ENCODE assay signal across 18 cellular contexts in genomic region chr2:111957872-111958354, GRCh38. TPM values are rescaled to one million over a fixed set of nuclear protein-coding genes. Genes with fewer than 3 reads are reported as not detected.
DNase-seq lines count a peak whose midpoint lies in the region; ATAC-seq, FAIRE-seq and TF ChIP-seq lines count a peak whose summit lies in the region.
"Had no signal": no experiment of that assay in that cellular context is flagged by ENCODE, and none has a peak within 500 bp of the region (broad histone marks: within the 10 kb centered on the region; RNA-seq: fewer than 3 reads in every experiment).

No MANE protein-coding gene starts in this region.

- H3K27ac ChIP-seq in K562 (ENCODE audit: extremely low read depth, low read depth, low read length): no peak overlapping the region
- peak overlapping the region in 9 of 10 donors; percentile 34 to 72 (median 53) for H3K27ac ChIP-seq in heart right ventricle
- H3K27ac ChIP-seq in pancreas: no peak overlapping the region
- H3K27ac ChIP-seq in upper lobe of left lung: peak overlapping the region; percentile 37 to 80 (median 74)
- H3K27ac ChIP-seq: PC-9 had no signal

- TF ChIP-seq EP300 in K562 (IDR thresholded peaks at IDR 0.05; ENCODE audit: low read length): no peak
- peak in 2 of 4 donors; percentile 58 to 68 for TF ChIP-seq EP300 in upper lobe of left lung (IDR thresholded peaks at IDR 0.05)

- in situ Hi-C loops in K562 (cut with MboI): no loop called here

- TF ChIP-seq POLR2A in K562 (conservative IDR thresholded peaks at IDR 0.05) (no peak), upper lobe of left lung (IDR thresholded peaks at IDR 0.05) (peak in 1 of 4 donors; percentile 45)

- POLR2A ChIA-PET in K562 (lab: Yijun Ruan, JAX): interaction anchor here (0.7 to 1.1 kb wide), 2 partner anchors 9 to 657 kb away, joined by 3 read pairs; no protein-coding TSS in a partner anchor

- H3K79me2 ChIP-seq in K562 (ENCODE audit: control insufficient read depth, insufficient read depth, low read length): no peaks in the 10 kb centered on the region

- TF ChIP-seq RAD21 in K562 (CRISPR knock-in tag; conservative IDR thresholded peaks at IDR 0.05 in 1 of 2, IDR thresholded peaks at IDR 0.05 in 1 of 2): no peak

- ATAC-seq in K562 (peak; percentile 18; the same call in 2 of the 3 replicates), heart right ventricle (peak; percentile 33 to 90 (median 79)), pancreas (peak in 3 of 4 donors; percentile 14 to 50 (median 29)), upper lobe of left lung (ENCODE audit: low FRiP score in 2 of 2) (peak in 1 of 2 donors; percentile 86), HG02588 (IDR thresholded peaks at IDR 0.05; ENCODE audit: unreplicated experiment) (no peak)
- ATAC-seq: left colon, SK-N-SH treated with all-trans-retinoic acid at 6 μM for 48 hours had no signal

- H3K9ac ChIP-seq in K562 (ENCODE audit: insufficient read depth in 1 of 2, low read depth in 2 of 2, low read length in 2 of 2): no peak overlapping the region

- H3K27me3 ChIP-seq in K562 (ENCODE audit: control insufficient read depth in 2 of 2, insufficient read depth in 2 of 2, low read length in 2 of 2) (no peaks in the 10 kb centered on the region; a peak in 1 of 5 replicates), heart right ventricle (no peaks in the 10 kb centered on the region), pancreas (no peaks in the 10 kb centered on the region), upper lobe of left lung (no peaks in the 10 kb centered on the region)

- FAIRE-seq in K562 (lab: Jason Lieb, UNC): no peak
- no peak for FAIRE-seq in pancreas (lab: Jason Lieb, UNC)

- CTCF ChIA-PET in K562 (lab: Yijun Ruan, JAX; ENCODE audit: low intra/inter-chr PET ratio): no interaction called here

- H3K4me3 ChIP-seq in K562 (no peak overlapping the region), heart right ventricle (no peak overlapping the region), pancreas (no peak overlapping the region), upper lobe of left lung (no peak overlapping the region)
- H3K4me3 ChIP-seq: PC-9, skin epidermis had no signal

- no peaks in the 10 kb centered on the region for H3K9me3 ChIP-seq in K562 (replicated peaks; ENCODE audit: control insufficient read depth, insufficient read depth, low read depth, low read length)
- H3K9me3 ChIP-seq in heart right ventricle: no peaks in the 10 kb centered on the region
- no peaks in the 10 kb centered on the region for H3K9me3 ChIP-seq in pancreas
- H3K9me3 ChIP-seq in upper lobe of left lung: no peaks in the 10 kb centered on the region

- DNase-seq in K562 (ENCODE audit: extremely low read depth in 1 of 4, low spot score in 3 of 4) (no peak), heart right ventricle (no peak), pancreas (no peak), upper lobe of left lung (no peak), NCI-H774 (lab: John Stamatoyannopoulos, UW) (no peak), H4 (ENCODE audit: low spot score) (no peak)
- DNase-seq: activated CD8-positive, alpha-beta memory T cell treated with anti-CD3 and anti-CD28 coated beads, Interleukin-2, amount 50 U/mL, for 4 hours; activated effector memory CD4-positive, alpha-beta T cell treated with Interleukin-2 at 50 U/mL for 16 hours; DND-41; endodermal cell; Karpas-422; left colon; PC-9; stimulated activated CD8-positive, alpha-beta memory T cell treated with anti-CD3 and anti-CD28 coated beads, Interleukin-4, amount 100 ng/mL, for 48 hours; substantia nigra had no signal

- no peak overlapping the region for H2AFZ ChIP-seq in K562 (ENCODE audit: low read depth, low read length)
- H2AFZ ChIP-seq: PC-9 had no signal

- H3K4me2 ChIP-seq in K562 (ENCODE audit: insufficient read depth, low read length): no peak overlapping the region
- H3K4me2 ChIP-seq: PC-9 had no signal

- intact Hi-C loops in K562 (cut with micrococcal nuclease): no loop called here
- intact Hi-C loops in heart right ventricle (cut with DNase I): loop anchor here in 2 of 10 donors (5.0 to 10.0 kb wide), 2 partner anchors 51 to 53 kb away; no protein-coding TSS in a partner anchor
- intact Hi-C loops in pancreas (cut with DNase I): no loop called here

- WGBS in K562 (ENCODE audit: insufficient coverage, low coverage, missing lambda C conversion rate): 21% methylated on average over 6 of the region's 6 CpGs
- WGBS in heart right ventricle, 2 donors: 62 to 82% methylated on average over 6 of the region's 6 CpGs
- 88 to 89% methylated on average over 6 of the region's 6 CpGs for WGBS in pancreas, 2 donors
- 75 to 77% methylated on average over 6 of the region's 6 CpGs for WGBS in upper lobe of left lung, 2 donors

- H3K36me3 ChIP-seq in K562 (ENCODE audit: control insufficient read depth, insufficient read depth, low read length): no peaks in the 10 kb centered on the region
- peaks cover 0 to 6% (median 0%) of the 10 kb centered on the region in 9 donors for H3K36me3 ChIP-seq in heart right ventricle
- no peaks in the 10 kb centered on the region for H3K36me3 ChIP-seq in pancreas
- no peaks in the 10 kb centered on the region for H3K36me3 ChIP-seq in upper lobe of left lung

- BruUV-seq in K562 (replicated peaks; lab: Mats Ljungman, UMichigan): no TSS peak

- H3K9me1 ChIP-seq in K562 (ENCODE audit: control insufficient read depth, insufficient read depth, low read length): no peaks in the 10 kb centered on the region

- TF ChIP-seq CTCF in K562 (IDR thresholded peaks at IDR 0.05 in 2 of 3, conservative IDR thresholded peaks at IDR 0.05 in 1 of 3; ENCODE audit: insufficient read depth in 2 of 3, low read depth in 1 of 3, low read length in 3 of 3) (no peak), heart right ventricle (IDR thresholded peaks at IDR 0.05) (no peak), pancreas (IDR thresholded peaks at IDR 0.05) (no peak), upper lobe of left lung (IDR thresholded peaks at IDR 0.05) (no peak)

- H3K4me1 ChIP-seq in K562 (replicated peaks in 1 of 2; ENCODE audit: control insufficient read depth in 2 of 2, insufficient read depth in 2 of 2, low read length in 2 of 2) (peaks cover 0 to 2% of the 10 kb centered on the region in 2 experiments; a peak in 1 of 5 replicates), heart right ventricle (peaks cover 0 to 50% (median 22%) of the 10 kb centered on the region in 9 donors), pancreas (peaks cover 0 to 9% (median 6%) of the 10 kb centered on the region in 3 donors), upper lobe of left lung (peaks cover 0 to 12% (median 12%) of the 10 kb centered on the region in 4 donors)

- no peaks in the 10 kb centered on the region for H4K20me1 ChIP-seq in K562 (replicated peaks; ENCODE audit: control insufficient read depth, insufficient read depth, low read length)

TF ChIP-seq in K562, 482 proteins besides CTCF, POLR2A, EP300 and RAD21 (continues in another document):
- no peak for TF ChIP-seq SMAD4 (CRISPR knock-in tag; conservative IDR thresholded peaks at IDR 0.05)
- TF ChIP-seq DPF2 (IDR thresholded peaks at IDR 0.05): no peak
- TF ChIP-seq CAMTA2 (CRISPR knock-in tag; conservative IDR thresholded peaks at IDR 0.05): no peak
- no peak for TF ChIP-seq KDM5B (IDR thresholded peaks at IDR 0.05; ENCODE audit: insufficient replicate concordance, low read depth, low read length)
- no peak for TF ChIP-seq FOXJ3 (CRISPR knock-in tag; IDR thresholded peaks at IDR 0.05)
- TF ChIP-seq ZNF764 (CRISPR knock-in tag; IDR thresholded peaks at IDR 0.05; ENCODE audit: low read depth): no peak
- TF ChIP-seq CHAMP1 (IDR thresholded peaks at IDR 0.05): no peak
- no peak for TF ChIP-seq FOXP1 (CRISPR knock-in tag; IDR thresholded peaks at IDR 0.05)
- TF ChIP-seq ZNF347 (CRISPR knock-in tag; IDR thresholded peaks at IDR 0.05; ENCODE audit: low read depth): no peak

RNA-seq across cellular contexts. Expression of gene MERTK, which starts 59.5 kb away (rescaled TPM):
- total RNA-seq in K562 (2011; cell fraction: chromatin; rRNA removed; ENCODE audit: low replicate concordance): 5.8 and 6.9 TPM in 2 replicates
- total RNA-seq in K562 (2011; cell fraction: nucleolus; rRNA removed): 5.0 and 5.3 TPM in 2 replicates
- 4.0 and 4.7 TPM in 2 replicates for total RNA-seq in K562 (2011; cell fraction: nucleoplasm; rRNA removed)
- 0.82 and 1.1 TPM in 2 replicates for total RNA-seq in K562 (2014; rRNA removed)
- total RNA-seq in K562 (2014; rRNA removed; fragmentation: Illumina TruSeq; extraction: Trizol): 0.73 and 0.83 TPM in 2 replicates
- total RNA-seq in K562 (2015; rRNA removed; fragmentation: Illumina TruSeq; extraction: Trizol): 0.62 and 0.68 TPM in 2 replicates
- 1.1 and 1.4 TPM in 2 replicates for total RNA-seq in K562 (2021)
- polyA plus RNA-seq in K562 (2011; rRNA removed): 1.6 and 2.7 TPM in 2 replicates
- 1.7 and 2.3 TPM in 2 replicates for polyA plus RNA-seq in K562 (2011; cell fraction: cytosol; rRNA removed)
- polyA plus RNA-seq in K562 (2011; cell fraction: nucleus; rRNA removed): 2.4 and 3.4 TPM in 2 replicates
- 0.96 and 1.6 TPM in 2 replicates for polyA plus RNA-seq in K562 (2012)
- polyA plus RNA-seq in K562 (2014; fragmentation: Illumina TruSeq; extraction: Trizol): 0.93 and 1.2 TPM in 2 replicates
- polyA plus RNA-seq in K562 (2014; fragmentation: Nextera tagmentation; extraction: Ambion mirVana): under 1 TPM; 0.23 to 0.31 TPM
- 0.74 and 1.3 TPM in 2 replicates for polyA plus RNA-seq in K562 (2014; rRNA removed)
- 2.4 and 4.1 TPM in 2 replicates for polyA minus RNA-seq in K562 (2011; rRNA and poly(A)+ RNA removed)
- polyA minus RNA-seq in K562 (2011; cell fraction: cytosol; rRNA and poly(A)+ RNA removed): 1.4 and 1.8 TPM in 2 replicates
- 1.5 and 3.2 TPM in 2 replicates for polyA minus RNA-seq in K562 (2011; cell fraction: nucleus; rRNA and poly(A)+ RNA removed)
- total RNA-seq in heart right ventricle: 1 to 10 TPM; 2.3 to 8.9 (median 3.9) TPM
- 1 to 10 TPM; 3.0 to 4.5 TPM for polyA plus RNA-seq in heart right ventricle
- total RNA-seq in pancreas: 10 to 100 TPM in 1 of 6 donors, 1 to 10 TPM in 5; 4.5 to 13.9 (median 6.4) TPM
- polyA plus RNA-seq in pancreas: 1 to 10 TPM; 2.8 to 3.5 TPM
- 100 to 1,000 TPM in 1 of 6 donors, 10 to 100 TPM in 5; 15.5 to 141 (median 21.9) TPM for total RNA-seq in upper lobe of left lung
- 0.25 and 0.62 TPM in 2 replicates for total RNA-seq in H4 (2014; rRNA removed; shearing (Covaris generic))

Comparison
In these comparisons a context has a peak if more than half of its experiments do, and no peak if none do; other contexts are left out.
1. H3K27ac ChIP-seq: peak in heart right ventricle (9 of 10) and upper lobe of left lung (4 of 4); none in K562 (single experiment) and pancreas (0 of 4).